8 cellular contexts compared by ENCODE assay signal in the genomic region with DNA sequence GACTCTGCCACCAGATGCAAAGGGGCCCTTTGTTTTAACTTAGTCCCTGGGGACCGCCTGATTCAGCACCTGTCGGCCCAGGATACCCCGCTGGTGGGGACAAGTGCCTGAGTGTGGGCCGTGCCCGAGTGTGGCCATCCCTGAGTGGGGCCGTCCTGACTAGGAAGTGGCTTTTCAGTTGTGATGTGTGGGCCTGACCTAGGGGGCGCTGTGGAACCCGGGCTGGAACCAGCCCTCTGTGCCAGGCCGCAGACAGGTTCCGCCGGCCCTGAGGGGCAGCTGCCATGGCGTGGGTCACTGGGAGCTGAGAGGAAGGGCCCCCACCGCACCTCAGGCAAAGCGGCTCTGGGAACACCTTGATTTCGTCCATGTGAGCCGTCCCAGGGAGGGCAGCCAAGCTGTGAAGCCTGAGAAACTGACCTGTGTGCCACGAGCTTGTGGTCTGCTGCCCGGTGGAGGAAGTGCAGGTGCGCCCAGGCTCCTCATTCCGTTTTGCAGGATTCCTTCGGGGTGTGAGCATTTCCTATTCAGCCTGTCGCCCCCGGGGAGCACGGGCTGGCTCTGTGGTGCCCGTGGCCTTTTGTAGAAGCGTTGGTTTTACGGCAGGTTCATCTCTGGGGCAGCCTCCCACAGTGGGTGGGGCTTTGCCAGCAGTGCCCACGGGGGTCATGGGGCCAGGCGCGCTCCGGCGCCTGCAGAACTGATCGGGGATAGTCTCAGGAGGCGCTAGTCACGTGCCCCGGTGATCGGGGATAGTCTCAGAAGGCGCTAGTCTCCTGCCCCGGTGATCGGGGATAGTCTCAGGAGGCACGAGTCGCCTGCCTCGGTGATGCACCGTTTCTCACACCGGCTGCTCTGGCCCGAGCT. TPM values are rescaled to one million over a fixed set of nuclear protein-coding genes. Genes with fewer than 3 reads are reported as not detected.
DNase-seq lines count a peak whose midpoint lies in the region; ATAC-seq and TF ChIP-seq lines count a peak whose summit lies in the region.

No MANE protein-coding gene starts in this region.

- peak overlapping the region; percentile 1 for H3K4me3 ChIP-seq in epithelial cell of esophagus (ENCODE audit: low read length)

- no peak for ATAC-seq in GM21723 (IDR thresholded peaks at IDR 0.05; ENCODE audit: unreplicated experiment)

- intact Hi-C loops in activated CD4-positive, alpha-beta memory T cell treated with anti-CD3 and anti-CD28 coated beads for 36 hours (cut with micrococcal nuclease), result no loop called here

- H3K27me3 Mint-ChIP-seq in activated CD4-positive, alpha-beta memory T cell treated with anti-CD3 and anti-CD28 coated beads for 36 hours, result no peaks in the 10 kb centered on the region
- H3K27me3 Mint-ChIP-seq in nephron (ENCODE audit: low read depth) (peaks cover 4% of the 10 kb centered on the region), type B pancreatic cell (no peaks in the 10 kb centered on the region)

- CTCF ChIA-PET in activated CD4-positive, alpha-beta memory T cell treated with anti-CD3 and anti-CD28 coated beads for 36 hours (lab: Charles Lee), result interaction anchor here (0.6 to 1.4 kb wide), 5 partner anchors 8 to 111 kb away, joined by 3 to 5 read pairs (median 3); a partner anchor contains a TSS

- H3K9me3 Mint-ChIP-seq in activated CD4-positive, alpha-beta memory T cell treated with anti-CD3 and anti-CD28 coated beads for 36 hours, result no peaks in the 10 kb centered on the region
- no peaks in the 10 kb centered on the region for H3K9me3 Mint-ChIP-seq in nephron
- no peaks in the 10 kb centered on the region for H3K9me3 Mint-ChIP-seq in type B pancreatic cell

- DNase-seq in NCI-H1694 (lab: John Stamatoyannopoulos, UW) (peak; percentile 14), NCI-H1694 treated with DMSO at 0.1 percent for 48 hours (lab: John Stamatoyannopoulos, UW) (no peak), NCI-H2227 treated with DMSO at 0.1 percent for 48 hours (lab: John Stamatoyannopoulos, UW) (peak; percentile 32), epithelial cell of esophagus (ENCODE audit: low read depth) (peak; percentile 62), type B pancreatic cell (ENCODE audit: extremely low spot score, unreplicated experiment) (no peak)
- DNase-seq in activated CD4-positive, alpha-beta memory T cell treated with anti-CD3 and anti-CD28 coated beads for 36 hours, result peak; percentile 73

- H3K4me3 Mint-ChIP-seq in activated CD4-positive, alpha-beta memory T cell treated with anti-CD3 and anti-CD28 coated beads for 36 hours, result peak overlapping the region; percentile 37
- H3K4me3 Mint-ChIP-seq in nephron, result peak overlapping the region; percentile 35 to 53 (median 37)
- H3K4me3 Mint-ChIP-seq in type B pancreatic cell, result peak overlapping the region; percentile 81

- TF ChIP-seq CTCF in epithelial cell of esophagus (IDR thresholded peaks at IDR 0.05; ENCODE audit: insufficient read depth, low read depth, low read length, missing control alignments), result peak; percentile 53
- peak; percentile 42 to 64 (median 53) for TF ChIP-seq CTCF in nephron (IDR thresholded peaks at IDR 0.05; ENCODE audit: unreplicated experiment in 3 of 3)
- peak; percentile 80 for TF ChIP-seq CTCF in type B pancreatic cell (conservative IDR thresholded peaks at IDR 0.05)

- POLR2A ChIA-PET in activated CD4-positive, alpha-beta memory T cell treated with anti-CD3 and anti-CD28 coated beads for 36 hours (lab: Charles Lee), result interaction anchor here (1.5 kb wide), 1 partner anchor 10 kb away, joined by 5 read pairs; a partner anchor contains a TSS

- H3K36me3 Mint-ChIP-seq in activated CD4-positive, alpha-beta memory T cell treated with anti-CD3 and anti-CD28 coated beads for 36 hours, result peaks cover 40% of the 10 kb centered on the region
- peaks cover 32% of the 10 kb centered on the region for H3K36me3 Mint-ChIP-seq in nephron (ENCODE audit: low read depth)
- peaks cover 27% of the 10 kb centered on the region for H3K36me3 Mint-ChIP-seq in type B pancreatic cell

- H3K4me1 Mint-ChIP-seq in activated CD4-positive, alpha-beta memory T cell treated with anti-CD3 and anti-CD28 coated beads for 36 hours (ENCODE audit: low read depth), result peaks cover 44% of the 10 kb centered on the region
- H3K4me1 Mint-ChIP-seq in nephron (peaks cover 37% of the 10 kb centered on the region), type B pancreatic cell (ENCODE audit: unreplicated experiment) (peaks cover 30% of the 10 kb centered on the region)

- H3K27ac Mint-ChIP-seq in activated CD4-positive, alpha-beta memory T cell treated with anti-CD3 and anti-CD28 coated beads for 36 hours, result peak overlapping the region; percentile 33
- H3K27ac Mint-ChIP-seq in nephron (peak overlapping the region in 1 of 3 experiments; percentile 85), type B pancreatic cell (peak overlapping the region; percentile 96)

RNA-seq across cellular contexts. Expression of a gene that starts 5.3 kb away (rescaled TPM):
- 1,000 to 10,000 TPM; 3,430 to 3,468 TPM for total RNA-seq in activated CD4-positive, alpha-beta memory T cell treated with anti-CD3 and anti-CD28 coated beads for 36 hours
- 2,449 and 2,557 TPM in 2 replicates for total RNA-seq in type B pancreatic cell (ENCODE audit: low replicate concordance)

RNA-seq across cellular contexts. Expression of a gene that starts 9.8 kb away (rescaled TPM):
- 1 to 10 TPM; 6.2 to 7.1 TPM for total RNA-seq in activated CD4-positive, alpha-beta memory T cell treated with anti-CD3 and anti-CD28 coated beads for 36 hours
- 1.6 and 6.5 TPM in 2 replicates for total RNA-seq in type B pancreatic cell (ENCODE audit: low replicate concordance)

RNA-seq across cellular contexts. Expression of a gene that starts 47.7 kb away (rescaled TPM):
- total RNA-seq in activated CD4-positive, alpha-beta memory T cell treated with anti-CD3 and anti-CD28 coated beads for 36 hours, result not detected
- 13.4 and 16.7 TPM in 2 replicates for total RNA-seq in type B pancreatic cell (ENCODE audit: low replicate concordance)

RNA-seq across cellular contexts. Expression of a gene that starts 57.5 kb away (rescaled TPM):
- 10 to 100 TPM; 67.9 to 70.4 TPM for total RNA-seq in activated CD4-positive, alpha-beta memory T cell treated with anti-CD3 and anti-CD28 coated beads for 36 hours
- total RNA-seq in type B pancreatic cell (ENCODE audit: low replicate concordance), result 120 and 129 TPM in 2 replicates

Comparison
In these comparisons a context has a peak if more than half of its experiments do, and no peak if none do; other contexts are left out.
1. DNase-seq: peak in NCI-H1694 (single experiment), NCI-H2227 treated with DMSO at 0.1 percent for 48 hours (single experiment), activated CD4-positive, alpha-beta memory T cell treated with anti-CD3 and anti-CD28 coated beads for 36 hours (single experiment) and epithelial cell of esophagus (single experiment); none in NCI-H1694 treated with DMSO at 0.1 percent for 48 hours (single experiment) and type B pancreatic cell (single experiment).
2. RNA of a gene that starts 47.7 kb away (total RNA-seq): 13.4 to 16.7 TPM in type B pancreatic cell; not detected in activated CD4-positive, alpha-beta memory T cell treated with anti-CD3 and anti-CD28 coated beads for 36 hours; every median in the first group is over 10 times any median in the second.
3. Peak in every context shown above with its lines, with median percentiles within 50 percentile points of each other: H3K4me3 Mint-ChIP-seq and CTCF ChIP-seq.